8 cellular contexts compared by ENCODE assay signal in the genomic region with DNA sequence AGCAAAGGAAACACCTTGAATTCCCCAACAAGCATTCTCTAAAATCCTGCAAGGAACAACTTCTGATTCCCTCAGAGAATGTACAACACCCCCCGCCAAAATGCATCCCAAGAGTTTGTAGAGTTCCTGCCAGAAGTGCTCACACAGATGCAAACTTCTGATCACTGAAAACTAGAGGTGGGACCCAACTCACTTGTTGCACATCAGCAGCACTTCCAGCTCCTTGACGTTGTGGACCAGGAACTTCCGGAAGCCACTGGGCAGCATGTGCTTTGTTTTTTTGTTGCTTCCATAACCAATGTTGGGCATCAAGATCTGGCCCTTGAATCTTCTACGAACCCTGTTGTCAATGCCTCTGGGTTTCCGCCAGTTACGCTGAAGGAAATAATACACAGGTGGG. TPM values are rescaled to one million over a fixed set of nuclear protein-coding genes. Genes with fewer than 3 reads are reported as not detected.
A peak's percentile ranks its signal among the peaks of the same experiment; 100 is the strongest.
DNase-seq lines count a peak whose midpoint lies in the region; ATAC-seq, FAIRE-seq and TF ChIP-seq lines count a peak whose summit lies in the region.
"Not testable (repeated sequence)": the region's sequence is repeated elsewhere in the genome, so short reads cannot be mapped to it uniquely, and the experiment has no call there.

No MANE protein-coding gene starts in this region.

- H3K9me3 Mint-ChIP-seq in CD8-positive, alpha-beta memory T cell; activated CD8-positive, alpha-beta T cell treated with anti-CD3 and anti-CD28 coated beads, Interleukin-2, amount 10 ng/mL, durations not matched to agents 7 days and 5 days (ENCODE audit: insufficient read depth); glutamatergic neuron (ENCODE audit: unreplicated experiment); nephron; stimulated activated naive CD8-positive, alpha-beta T cell treated with anti-CD3 and anti-CD28 coated beads, Interleukin-15, amount 100 ng/mL, for 72 hours: not testable (repeated sequence)

- DNase-seq in CD8-positive, alpha-beta memory T cell; HL-60 (ENCODE audit: low read depth in 1 of 2, low spot score in 1 of 2); Panc1 (ENCODE audit: low read depth, low spot score); activated CD8-positive, alpha-beta T cell treated with anti-CD3 and anti-CD28 coated beads, Interleukin-2, amount 10 ng/mL, durations not matched to agents 7 days and 5 days; K562 (ENCODE audit: extremely low read depth in 1 of 4, low spot score in 3 of 4); glutamatergic neuron; stimulated activated naive CD8-positive, alpha-beta T cell treated with anti-CD3 and anti-CD28 coated beads, Interleukin-15, amount 100 ng/mL, for 72 hours: not testable (repeated sequence)

- BruUV-seq in Panc1 (replicated peaks; lab: Mats Ljungman, UMichigan); K562 (replicated peaks; lab: Mats Ljungman, UMichigan): not testable (repeated sequence)

- peaks cover 65% of the 10 kb centered on the region for H3K79me2 ChIP-seq in K562 (ENCODE audit: control insufficient read depth, insufficient read depth, low read length)

- H3K4me1 ChIP-seq in CD8-positive, alpha-beta memory T cell (ENCODE audit: insufficient read depth, low read length) = peaks cover 43% of the 10 kb centered on the region
- H3K4me1 ChIP-seq in Panc1 (ENCODE audit: control insufficient read depth, insufficient read depth, low read length) (peaks cover 19% of the 10 kb centered on the region), K562 (replicated peaks in 1 of 2; ENCODE audit: control insufficient read depth in 2 of 2, insufficient read depth in 2 of 2, low read length in 2 of 2) (peaks cover 24 to 33% of the 10 kb centered on the region in 2 experiments; a peak in 4 of 5 replicates)

- not testable (repeated sequence) for H3K27me3 Mint-ChIP-seq in CD8-positive, alpha-beta memory T cell; activated CD8-positive, alpha-beta T cell treated with anti-CD3 and anti-CD28 coated beads, Interleukin-2, amount 10 ng/mL, durations not matched to agents 7 days and 5 days (ENCODE audit: low read depth); glutamatergic neuron (ENCODE audit: unreplicated experiment); nephron (ENCODE audit: low read depth); stimulated activated naive CD8-positive, alpha-beta T cell treated with anti-CD3 and anti-CD28 coated beads, Interleukin-15, amount 100 ng/mL, for 72 hours

- H2AFZ ChIP-seq in K562 (ENCODE audit: low read depth, low read length) = not testable (repeated sequence)

- not testable (repeated sequence) for TF ChIP-seq CTCF in HL-60 (IDR thresholded peaks at IDR 0.05; ENCODE audit: insufficient read depth, low read length); Panc1 (IDR thresholded peaks at IDR 0.05); K562 (IDR thresholded peaks at IDR 0.05 in 2 of 3, conservative IDR thresholded peaks at IDR 0.05 in 1 of 3; ENCODE audit: insufficient read depth in 2 of 3, low read depth in 1 of 3, low read length in 3 of 3); glutamatergic neuron (IDR thresholded peaks at IDR 0.05; ENCODE audit: partially characterized antibody, unreplicated experiment); nephron (IDR thresholded peaks at IDR 0.05; ENCODE audit: unreplicated experiment in 3 of 3)

- TF ChIP-seq POLR2A in K562 (conservative IDR thresholded peaks at IDR 0.05) = not testable (repeated sequence)

- CTCF ChIA-PET in CD8-positive, alpha-beta memory T cell (lab: Charles Lee) = interaction anchor here (1.1 to 6.6 kb wide), 2 partner anchors 29 to 53 kb away, joined by 3 to 75 read pairs; no protein-coding TSS in a partner anchor
- CTCF ChIA-PET in Panc1 (lab: Charles Lee); activated CD8-positive, alpha-beta T cell treated with anti-CD3 and anti-CD28 coated beads, Interleukin-2, amount 10 ng/mL, durations not matched to agents 7 days and 5 days (lab: Charles Lee); K562 (lab: Yijun Ruan, JAX; ENCODE audit: low intra/inter-chr PET ratio): not testable (repeated sequence)

- not testable (repeated sequence) for H3K9me1 ChIP-seq in K562 (ENCODE audit: control insufficient read depth, insufficient read depth, low read length)

- TF ChIP-seq EP300 in K562 (IDR thresholded peaks at IDR 0.05; ENCODE audit: low read length) = not testable (repeated sequence)

- peak overlapping the region; percentile 84 to 100 (median 100) for H3K27ac Mint-ChIP-seq in CD8-positive, alpha-beta memory T cell
- H3K27ac Mint-ChIP-seq in activated CD8-positive, alpha-beta T cell treated with anti-CD3 and anti-CD28 coated beads, Interleukin-2, amount 10 ng/mL, durations not matched to agents 7 days and 5 days = peak overlapping the region; percentile 48
- not testable (repeated sequence) for H3K27ac Mint-ChIP-seq in glutamatergic neuron (ENCODE audit: unreplicated experiment)
- peak overlapping the region; percentile 35 to 100 (median 100) for H3K27ac Mint-ChIP-seq in nephron
- peak overlapping the region; percentile 13 to 100 for H3K27ac Mint-ChIP-seq in stimulated activated naive CD8-positive, alpha-beta T cell treated with anti-CD3 and anti-CD28 coated beads, Interleukin-15, amount 100 ng/mL, for 72 hours

- WGBS in K562 (ENCODE audit: insufficient coverage, low coverage, missing lambda C conversion rate) = 31% methylated on average over 6 of the region's 6 CpGs

- H3K4me3 ChIP-seq in CD8-positive, alpha-beta memory T cell (ENCODE audit: low read length) = not testable (repeated sequence)
- H3K4me3 ChIP-seq in HL-60 (replicated peaks; ENCODE audit: insufficient read depth, low read length) (peak overlapping the region; percentile 76), Panc1 (ENCODE audit: low read depth in 2 of 2, low read length in 2 of 2) (peak overlapping the region; percentile 96 to 99), K562 (peak overlapping the region; percentile 85)

- peaks cover 17 to 75% (median 22%) of the 10 kb centered on the region in 3 donors for H3K36me3 Mint-ChIP-seq in CD8-positive, alpha-beta memory T cell
- peaks cover 65% of the 10 kb centered on the region for H3K36me3 Mint-ChIP-seq in activated CD8-positive, alpha-beta T cell treated with anti-CD3 and anti-CD28 coated beads, Interleukin-2, amount 10 ng/mL, durations not matched to agents 7 days and 5 days (ENCODE audit: low read depth)
- not testable (repeated sequence) for H3K36me3 Mint-ChIP-seq in glutamatergic neuron (ENCODE audit: unreplicated experiment)
- H3K36me3 Mint-ChIP-seq in nephron (ENCODE audit: low read depth) = peaks cover 64% of the 10 kb centered on the region

- H3K9ac ChIP-seq in K562 (ENCODE audit: insufficient read depth in 1 of 2, low read depth in 2 of 2, low read length in 2 of 2) = peak overlapping the region; percentile 98 to 100

- peak overlapping the region; percentile 100 for H3K4me2 ChIP-seq in K562 (ENCODE audit: insufficient read depth, low read length)

- H4K20me1 ChIP-seq in K562 (replicated peaks; ENCODE audit: control insufficient read depth, insufficient read depth, low read length) = peaks cover 66% of the 10 kb centered on the region

- ATAC-seq in Panc1; activated CD8-positive, alpha-beta T cell treated with anti-CD3 and anti-CD28 coated beads, Interleukin-2, amount 10 ng/mL, durations not matched to agents 7 days and 5 days; K562; stimulated activated naive CD8-positive, alpha-beta T cell treated with anti-CD3 and anti-CD28 coated beads, Interleukin-15, amount 100 ng/mL, for 72 hours: not testable (repeated sequence)

- intact Hi-C loops in Panc1 (cut with micrococcal nuclease; ENCODE audit: unreplicated experiment); K562 (cut with micrococcal nuclease): not testable (repeated sequence)

- POLR2A ChIA-PET in CD8-positive, alpha-beta memory T cell (lab: Charles Lee); Panc1 (lab: Charles Lee); activated CD8-positive, alpha-beta T cell treated with anti-CD3 and anti-CD28 coated beads, Interleukin-2, amount 10 ng/mL, durations not matched to agents 7 days and 5 days (lab: Charles Lee): not testable (repeated sequence)
- POLR2A ChIA-PET in K562 (lab: Yijun Ruan, JAX) = interaction anchor here (0.8 to 4.3 kb wide), 13 partner anchors 8 to 166 kb away, joined by 3 to 70 read pairs (median 4); a partner anchor contains a TSS

- TF ChIP-seq RAD21 in K562 (CRISPR knock-in tag; conservative IDR thresholded peaks at IDR 0.05 in 1 of 2, IDR thresholded peaks at IDR 0.05 in 1 of 2) = not testable (repeated sequence)

- in situ Hi-C loops in Panc1 (cut with HindIII; ENCODE audit: low pct_unique_long_range_greater_than_20kb, low sequenced_read_pairs); K562 (cut with MboI): not testable (repeated sequence)

- peak overlapping the region; percentile 24 to 98 (median 97) for H3K4me3 Mint-ChIP-seq in CD8-positive, alpha-beta memory T cell
- H3K4me3 Mint-ChIP-seq in activated CD8-positive, alpha-beta T cell treated with anti-CD3 and anti-CD28 coated beads, Interleukin-2, amount 10 ng/mL, durations not matched to agents 7 days and 5 days = peak overlapping the region; percentile 96
- H3K4me3 Mint-ChIP-seq in glutamatergic neuron (ENCODE audit: unreplicated experiment) = peak overlapping the region; percentile 98
- peak overlapping the region; percentile 97 to 98 (median 98) for H3K4me3 Mint-ChIP-seq in nephron
- H3K4me3 Mint-ChIP-seq in stimulated activated naive CD8-positive, alpha-beta T cell treated with anti-CD3 and anti-CD28 coated beads, Interleukin-15, amount 100 ng/mL, for 72 hours = peak overlapping the region; percentile 95

- not testable (repeated sequence) for H3K9me3 ChIP-seq in CD8-positive, alpha-beta memory T cell (ENCODE audit: low read length); Panc1 (ENCODE audit: control insufficient read depth, insufficient read depth, low read depth, low read length); K562 (replicated peaks; ENCODE audit: control insufficient read depth, insufficient read depth, low read depth, low read length)

- not testable (repeated sequence) for FAIRE-seq in K562 (lab: Jason Lieb, UNC)

- H3K27ac ChIP-seq in CD8-positive, alpha-beta memory T cell (ENCODE audit: low read depth, low read length); HL-60 (replicated peaks); Panc1 (ENCODE audit: low read length): not testable (repeated sequence)
- peak overlapping the region; percentile 93; the same call in 2 of the 3 replicates for H3K27ac ChIP-seq in K562 (ENCODE audit: extremely low read depth, low read depth, low read length)

- peaks cover 55% of the 10 kb centered on the region for H3K36me3 ChIP-seq in CD8-positive, alpha-beta memory T cell (ENCODE audit: insufficient read depth, low read length)
- H3K36me3 ChIP-seq in Panc1 (ENCODE audit: control insufficient read depth, insufficient read depth, low read length) = peaks cover 50% of the 10 kb centered on the region
- peaks cover 70% of the 10 kb centered on the region for H3K36me3 ChIP-seq in K562 (ENCODE audit: control insufficient read depth, insufficient read depth, low read length)

- not testable (repeated sequence) for H3K27me3 ChIP-seq in CD8-positive, alpha-beta memory T cell (ENCODE audit: insufficient read depth, low read length, poor library complexity, severe bottlenecking); HL-60 (ENCODE audit: insufficient read depth, poor library complexity, severe bottlenecking); Panc1 (ENCODE audit: control insufficient read depth, insufficient read depth, low read length); K562 (ENCODE audit: control insufficient read depth in 2 of 2, insufficient read depth in 2 of 2, low read length in 2 of 2)

- H3K4me1 Mint-ChIP-seq in CD8-positive, alpha-beta memory T cell = peaks cover 36 to 55% (median 50%) of the 10 kb centered on the region in 3 donors
- H3K4me1 Mint-ChIP-seq in activated CD8-positive, alpha-beta T cell treated with anti-CD3 and anti-CD28 coated beads, Interleukin-2, amount 10 ng/mL, durations not matched to agents 7 days and 5 days (ENCODE audit: low read depth) = peaks cover 55% of the 10 kb centered on the region
- H3K4me1 Mint-ChIP-seq in glutamatergic neuron (ENCODE audit: low read depth, unreplicated experiment) (peaks cover 17% of the 10 kb centered on the region), nephron (peaks cover 45% of the 10 kb centered on the region)
- H3K4me1 Mint-ChIP-seq in stimulated activated naive CD8-positive, alpha-beta T cell treated with anti-CD3 and anti-CD28 coated beads, Interleukin-15, amount 100 ng/mL, for 72 hours = peaks cover 62% of the 10 kb centered on the region

RNA-seq across cellular contexts. Expression of a gene that starts 2.2 kb away (rescaled TPM):
- 1,000 to 10,000 TPM; 2,528 to 2,642 TPM for total RNA-seq in CD8-positive, alpha-beta memory T cell
- polyA plus RNA-seq in CD8-positive, alpha-beta memory T cell = 2,743 TPM
- total RNA-seq in Panc1 (2021; ENCODE audit: unreplicated experiment) = 794 TPM
- 1,133 TPM for polyA plus RNA-seq in Panc1 (2012; ENCODE audit: insufficient read length)
- 1,000 to 10,000 TPM; 1,764 to 1,890 TPM for total RNA-seq in activated CD8-positive, alpha-beta T cell treated with anti-CD3 and anti-CD28 coated beads, Interleukin-2, amount 10 ng/mL, durations not matched to agents 7 days and 5 days
- total RNA-seq in K562 (2011; cell fraction: chromatin; rRNA removed; ENCODE audit: low replicate concordance) = 321 and 449 TPM in 2 replicates
- total RNA-seq in K562 (2011; cell fraction: nucleolus; rRNA removed) = 553 and 562 TPM in 2 replicates
- 913 and 2,354 TPM in 2 replicates for total RNA-seq in K562 (2011; cell fraction: nucleoplasm; rRNA removed)
- total RNA-seq in K562 (2014; rRNA removed) = 3,132 and 3,347 TPM in 2 replicates
- 4,513 and 4,632 TPM in 2 replicates for total RNA-seq in K562 (2014; rRNA removed; fragmentation: Illumina TruSeq; extraction: Trizol)
- total RNA-seq in K562 (2015; rRNA removed; fragmentation: Illumina TruSeq; extraction: Trizol) = 4,527 and 4,779 TPM in 2 replicates
- 2,738 and 3,009 TPM in 2 replicates for total RNA-seq in K562 (2021)
- polyA plus RNA-seq in K562 (2011; rRNA removed) = 4,861 and 5,231 TPM in 2 replicates
- polyA plus RNA-seq in K562 (2011; cell fraction: cytosol; rRNA removed) = 2,530 and 2,776 TPM in 2 replicates
- 1,377 and 2,422 TPM in 2 replicates for polyA plus RNA-seq in K562 (2011; cell fraction: nucleus; rRNA removed)
- 4,850 and 6,211 TPM in 2 replicates for polyA plus RNA-seq in K562 (2012)
- 5,815 and 6,200 TPM in 2 replicates for polyA plus RNA-seq in K562 (2014; fragmentation: Illumina TruSeq; extraction: Trizol)
- 1,000 to 10,000 TPM; 3,469 to 4,286 TPM for polyA plus RNA-seq in K562 (2014; fragmentation: Nextera tagmentation; extraction: Ambion mirVana)
- 4,142 and 5,104 TPM in 2 replicates for polyA plus RNA-seq in K562 (2014; rRNA removed)
- 3,010 and 3,339 TPM in 2 replicates for polyA minus RNA-seq in K562 (2011; rRNA and poly(A)+ RNA removed)
- 1,491 and 1,656 TPM in 2 replicates for polyA minus RNA-seq in K562 (2011; cell fraction: cytosol; rRNA and poly(A)+ RNA removed)
- 319 and 489 TPM in 2 replicates for polyA minus RNA-seq in K562 (2011; cell fraction: nucleus; rRNA and poly(A)+ RNA removed)
- total RNA-seq in glutamatergic neuron (ENCODE audit: unreplicated experiment) = 966 TPM

RNA-seq across cellular contexts. Expression of a gene that starts 42.7 kb away (rescaled TPM):
- 1 to 10 TPM; 1.0 to 1.1 TPM for total RNA-seq in CD8-positive, alpha-beta memory T cell
- polyA plus RNA-seq in CD8-positive, alpha-beta memory T cell = 2.1 TPM
- total RNA-seq in Panc1 (2021; ENCODE audit: unreplicated experiment) (0.13 TPM), K562 (2014; rRNA removed) (6.4 and 7.8 TPM in 2 replicates), K562 (2014; rRNA removed; fragmentation: Illumina TruSeq; extraction: Trizol) (2.5 and 3.1 TPM in 2 replicates), K562 (2015; rRNA removed; fragmentation: Illumina TruSeq; extraction: Trizol) (4.3 and 4.9 TPM in 2 replicates), K562 (2021) (14.2 and 14.9 TPM in 2 replicates), glutamatergic neuron (ENCODE audit: unreplicated experiment) (8.8 TPM)
- 0.30 TPM for polyA plus RNA-seq in Panc1 (2012; ENCODE audit: insufficient read length)
- under 1 TPM; 0.31 to 0.53 TPM for total RNA-seq in activated CD8-positive, alpha-beta T cell treated with anti-CD3 and anti-CD28 coated beads, Interleukin-2, amount 10 ng/mL, durations not matched to agents 7 days and 5 days
- 16.3 and 50.5 TPM in 2 replicates for total RNA-seq in K562 (2011; cell fraction: chromatin; rRNA removed; ENCODE audit: low replicate concordance)
- total RNA-seq in K562 (2011; cell fraction: nucleolus; rRNA removed) = 28.2 and 28.5 TPM in 2 replicates
- 14.7 and 16.9 TPM in 2 replicates for total RNA-seq in K562 (2011; cell fraction: nucleoplasm; rRNA removed)
- polyA plus RNA-seq in K562 (2011; rRNA removed) (4.6 and 5.0 TPM in 2 replicates), K562 (2014; fragmentation: Illumina TruSeq; extraction: Trizol) (4.2 and 6.5 TPM in 2 replicates), K562 (2014; fragmentation: Nextera tagmentation; extraction: Ambion mirVana) (1 to 10 TPM in 1 of 2 experiments, under 1 TPM in 1; 0.91 to 1.4 TPM), K562 (2014; rRNA removed) (7.6 and 7.7 TPM in 2 replicates)
- polyA plus RNA-seq in K562 (2011; cell fraction: cytosol; rRNA removed) = 3.2 and 10.0 TPM in 2 replicates
- 10.2 and 21.2 TPM in 2 replicates for polyA plus RNA-seq in K562 (2011; cell fraction: nucleus; rRNA removed)
- 6.1 and 10.3 TPM in 2 replicates for polyA plus RNA-seq in K562 (2012)
- polyA minus RNA-seq in K562 (2011; rRNA and poly(A)+ RNA removed) = 3.8 and 8.1 TPM in 2 replicates
- 7.7 and 7.8 TPM in 2 replicates for polyA minus RNA-seq in K562 (2011; cell fraction: cytosol; rRNA and poly(A)+ RNA removed)
- 10.2 and 10.9 TPM in 2 replicates for polyA minus RNA-seq in K562 (2011; cell fraction: nucleus; rRNA and poly(A)+ RNA removed)
